16 cellular contexts compared by ENCODE assay signal in genomic region chr4:102392033-102392744, GRCh38.
"Had no signal": no experiment of that assay in that cellular context is flagged by ENCODE, and none has a peak within 500 bp of the region (broad histone marks: within the 10 kb centered on the region; RNA-seq: fewer than 3 reads in every experiment).

No MANE protein-coding gene starts in this region.

- H3K4me2 ChIP-seq: hepatocyte had no signal

- H3K27ac Mint-ChIP-seq: activated T-helper 2 cell treated with anti-CD3 and anti-CD28 coated beads, Interferon-gamma antibody, Interleukin-2, Interleukin-4, amounts not matched to agents 10 μg/mL and 5 μg/mL and 100 μg/mL, durations not matched to agents 14 hours and 24 hours and 36 hours had no signal

- H3K27me3 ChIP-seq: adrenal gland, dorsolateral prefrontal cortex, hepatocyte, transverse colon had no signal

- DNase-seq: activated CD4-positive, CD25-positive, alpha-beta regulatory T cell treated with anti-CD3 and anti-CD28 coated beads, Interleukin-2, amount 50 U/mL, for 72 hours; activated naive CD4-positive, alpha-beta T cell treated with anti-CD3 and anti-CD28 coated beads, Interleukin-2, amount 50 U/mL, for 16 hours; adrenal gland; dorsolateral prefrontal cortex; kidney glomerular epithelial cell; right cardiac atrium; small intestine; stimulated activated CD4-positive, alpha-beta T cell treated with anti-CD3 and anti-CD28 coated beads, Interleukin-4, amount 100 ng/mL, for 4 hours; stimulated activated CD8-positive, alpha-beta memory T cell treated with anti-CD3 and anti-CD28 coated beads, Interleukin-4, amount 100 ng/mL, for 48 hours; stimulated activated naive CD4-positive, alpha-beta T cell treated with Interleukin-2 at 50 U/mL for 16 hours; substantia nigra; T-helper 1 cell; T1000; transverse colon had no signal

- H3K9me3 ChIP-seq: adrenal gland, transverse colon had no signal

- H3K79me2 ChIP-seq: hepatocyte had no signal

- H2AFZ ChIP-seq: hepatocyte had no signal

- H3K27ac ChIP-seq: adrenal gland, dorsolateral prefrontal cortex, hepatocyte, transverse colon had no signal

- H3K36me3 ChIP-seq: adrenal gland, transverse colon had no signal

- ATAC-seq: right cardiac atrium had no signal

- H3K9me3 Mint-ChIP-seq: activated T-helper 2 cell treated with anti-CD3 and anti-CD28 coated beads, Interferon-gamma antibody, Interleukin-2, Interleukin-4, amounts not matched to agents 10 μg/mL and 5 μg/mL and 100 μg/mL, durations not matched to agents 14 hours and 24 hours and 36 hours had no signal

- H3K4me1 ChIP-seq: adrenal gland, transverse colon had no signal

- H3K4me3 ChIP-seq: adrenal gland, dorsolateral prefrontal cortex, hepatocyte, transverse colon had no signal
